ENCODE assay signal across 13 cellular contexts in the genomic region with DNA sequence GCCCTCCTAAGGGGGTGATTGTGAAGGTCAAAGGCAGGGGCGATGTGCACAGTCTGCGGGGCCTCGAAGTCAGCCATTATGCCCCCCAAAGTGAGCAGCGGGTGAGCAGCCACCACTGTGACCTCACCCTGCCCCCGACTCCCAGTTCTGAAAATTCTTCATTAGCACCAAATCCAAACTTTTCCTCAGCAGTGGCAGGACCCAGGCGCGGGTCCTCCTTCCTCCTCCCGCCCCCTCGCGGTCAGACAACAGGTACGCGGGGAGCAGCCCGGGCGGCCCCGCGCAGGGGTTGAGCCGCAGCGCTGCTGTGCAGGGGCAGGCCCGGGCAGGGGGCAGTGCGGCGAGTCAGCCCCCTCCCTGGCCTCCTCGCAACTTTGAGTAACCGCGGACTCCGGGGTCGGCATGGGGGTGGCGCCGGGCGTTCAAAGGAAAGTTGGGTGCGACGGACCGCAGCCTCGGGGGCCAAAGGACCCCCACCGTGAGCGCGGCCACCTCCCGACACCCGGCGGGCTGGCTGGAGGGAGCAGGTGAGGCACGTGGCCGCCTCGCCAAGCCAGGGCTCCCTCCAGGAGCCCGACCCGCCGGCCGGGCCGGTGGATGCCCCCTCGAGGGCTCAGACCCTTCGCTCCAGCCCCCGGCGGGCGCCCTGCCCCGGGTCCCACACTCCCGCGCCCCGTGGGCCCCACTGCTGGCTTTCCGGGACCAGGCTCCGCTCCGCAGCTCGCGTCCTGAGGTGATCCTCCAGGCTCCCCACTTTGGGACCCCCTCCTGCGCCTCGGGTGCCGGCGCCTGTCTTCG. TPM values are rescaled to one million over a fixed set of nuclear protein-coding genes. Genes with fewer than 3 reads are reported as not detected.
DNase-seq lines count a peak whose midpoint lies in the region; ATAC-seq, FAIRE-seq and TF ChIP-seq lines count a peak whose summit lies in the region.
"Had no signal": no experiment of that assay in that cellular context is flagged by ENCODE, and none has a peak within 500 bp of the region (broad histone marks: within the 10 kb centered on the region; RNA-seq: fewer than 3 reads in every experiment).

No MANE protein-coding gene starts in this region.

- peak; percentile 23 to 66 (median 45) for ATAC-seq in pancreas
- ATAC-seq in GM21825 (IDR thresholded peaks at IDR 0.05; ENCODE audit: unreplicated experiment) = no peak
- no peak for ATAC-seq in GM21367 (IDR thresholded peaks at IDR 0.05; ENCODE audit: unreplicated experiment)

- DNase-seq in Calu3 = peak; percentile 41
- peak; percentile 54 for DNase-seq in HuH-7.5 (ENCODE audit: low spot score)
- no peak for DNase-seq in fibroblast of lung (ENCODE audit: low read depth in 2 of 2)
- DNase-seq in pancreas = no peak
- no peak for DNase-seq in effector CD4-positive, alpha-beta T cell
- DNase-seq in activated T-cell treated with anti-CD3 and anti-CD28 coated beads, Interleukin-2, amount 50 U/mL, for 1 hour = no peak
- DNase-seq: activated T-cell treated with anti-CD3 and anti-CD28 coated beads, Interleukin-2, amount 50 U/mL, for 4 hours; GF-D8; left cardiac atrium; NCI-H2081 treated with DMSO at 0.1 percent for 48 hours had no signal

- WGBS in pancreas, 2 donors = 4 to 7% methylated on average over 37 to 66 of the region's 66 CpGs

- H3K27me3 ChIP-seq in fibroblast of lung (ENCODE audit: control insufficient read depth, insufficient read depth, low read length) = peaks cover 9% of the 10 kb centered on the region
- H3K27me3 ChIP-seq in pancreas = no peaks in the 10 kb centered on the region

- TF ChIP-seq CTCF in Calu3 (IDR thresholded peaks at IDR 0.05; ENCODE audit: unreplicated experiment) (no peak), fibroblast of lung (conservative IDR thresholded peaks at IDR 0.05 in 1 of 2, IDR thresholded peaks at IDR 0.05 in 1 of 2; ENCODE audit: low read depth in 1 of 2, low read length in 2 of 2) (no peak), pancreas (IDR thresholded peaks at IDR 0.05) (no peak)

- peak overlapping the region; percentile 25 for H3K4me2 ChIP-seq in fibroblast of lung (ENCODE audit: extremely low read depth, insufficient read depth, low read length)

- H3K36me3 ChIP-seq in fibroblast of lung (ENCODE audit: control insufficient read depth, insufficient read depth, low read length) (no peaks in the 10 kb centered on the region), pancreas (no peaks in the 10 kb centered on the region)
- H3K36me3 ChIP-seq: tibial artery had no signal

- H3K4me1 Mint-ChIP-seq in Calu3 (ENCODE audit: low read depth, unreplicated experiment) = peaks cover 10% of the 10 kb centered on the region

- no peak overlapping the region for H3K9ac ChIP-seq in fibroblast of lung (ENCODE audit: insufficient read depth, low read length)

- H3K4me1 ChIP-seq in fibroblast of lung (ENCODE audit: control insufficient read depth, extremely low read depth, insufficient read depth, low read length) = no peaks in the 10 kb centered on the region
- H3K4me1 ChIP-seq in pancreas = peaks cover 0 to 4% (median 4%) of the 10 kb centered on the region in 3 donors

- H3K4me3 Mint-ChIP-seq in Calu3 (ENCODE audit: low read depth, unreplicated experiment) = no peak overlapping the region
- H3K4me3 Mint-ChIP-seq: activated T-cell treated with anti-CD3 and anti-CD28 coated beads, Interleukin-2, amount 50 U/mL, for 4 hours had no signal

- intact Hi-C loops in Calu3 (cut with micrococcal nuclease; ENCODE audit: unreplicated experiment) = no loop called here
- intact Hi-C loops in pancreas (cut with DNase I) = no loop called here

- H3K9me3 Mint-ChIP-seq in Calu3 (ENCODE audit: low read depth, unreplicated experiment) = peaks cover 5% of the 10 kb centered on the region

- no peak overlapping the region for H3K27ac ChIP-seq in fibroblast of lung (ENCODE audit: insufficient read depth, low read length)
- H3K27ac ChIP-seq in pancreas = no peak overlapping the region
- H3K27ac ChIP-seq: tibial artery had no signal

- BruUV-seq in Calu3 (replicated peaks; lab: Mats Ljungman, UMichigan) = no TSS peak

- no peak overlapping the region for H2AFZ ChIP-seq in fibroblast of lung (ENCODE audit: low read length)

- H4K20me1 ChIP-seq in fibroblast of lung (ENCODE audit: control insufficient read depth, extremely low read depth, insufficient read depth, low read length) = no peaks in the 10 kb centered on the region

- FAIRE-seq in pancreas (lab: Jason Lieb, UNC) = no peak

- no peak overlapping the region for H3K27ac Mint-ChIP-seq in Calu3 (ENCODE audit: unreplicated experiment)

- H3K4me3 ChIP-seq in fibroblast of lung (replicated peaks in 1 of 4; ENCODE audit: control extremely low read depth in 1 of 4, insufficient read depth in 1 of 4, low read depth in 3 of 4, low read length in 4 of 4) (no peak overlapping the region), pancreas (peak overlapping the region in 3 of 4 donors; percentile 12 to 56 (median 39))

- no peaks in the 10 kb centered on the region for H3K79me2 ChIP-seq in fibroblast of lung (ENCODE audit: control insufficient read depth, insufficient read depth, low read length)

- H3K9me3 ChIP-seq in fibroblast of lung (ENCODE audit: control insufficient read depth, insufficient read depth, low read depth, low read length) (no peaks in the 10 kb centered on the region), pancreas (no peaks in the 10 kb centered on the region)
- H3K9me3 ChIP-seq: tibial artery had no signal

- CTCF ChIA-PET in Calu3 (lab: Charles Lee) = interaction anchor here (0.6 kb wide), 1 partner anchor 37 kb away, joined by 5 read pairs; no protein-coding TSS in a partner anchor

- peaks cover 86% of the 10 kb centered on the region for H3K27me3 Mint-ChIP-seq in Calu3 (ENCODE audit: unreplicated experiment)

- no peaks in the 10 kb centered on the region for H3K36me3 Mint-ChIP-seq in Calu3 (ENCODE audit: insufficient read depth, unreplicated experiment)

RNA-seq across cellular contexts. Expression of gene CCDC174, which starts 49.4 kb away (rescaled TPM):
- total RNA-seq in Calu3 (2022) (17.9 and 21.1 TPM in 2 replicates), fibroblast of lung (12.1 and 12.7 TPM in 2 replicates), pancreas (10 to 100 TPM in 3 of 6 donors, 1 to 10 TPM in 3; 7.2 to 13.7 (median 11.0) TPM)
- polyA plus RNA-seq in fibroblast of lung (11.4 and 14.4 TPM in 2 replicates), pancreas (10 to 100 TPM; 12.9 to 18.1 TPM)
- 7.9 and 10.4 TPM in 2 replicates for polyA plus RNA-seq in fibroblast of lung (2012)
- 1.9 and 4.0 TPM in 2 replicates for polyA minus RNA-seq in fibroblast of lung (ENCODE audit: low replicate concordance)

Comparison
In these comparisons a context has a peak if more than half of its experiments do, and no peak if none do; other contexts are left out.
1. DNase-seq: peak in Calu3 (single experiment) and HuH-7.5 (single experiment); none in fibroblast of lung (0 of 2), pancreas (0 of 6), effector CD4-positive, alpha-beta T cell (single experiment) and activated T-cell treated with anti-CD3 and anti-CD28 coated beads, Interleukin-2, amount 50 U/mL, for 1 hour (single experiment).
2. H3K4me3 ChIP-seq: peak in pancreas (3 of 4); none in fibroblast of lung (0 of 4).
3. ATAC-seq: peak in pancreas (4 of 4); none in GM21825 (single experiment) and GM21367 (single experiment).